1 cellular context compared by ENCODE assay signal in the genomic region with DNA sequence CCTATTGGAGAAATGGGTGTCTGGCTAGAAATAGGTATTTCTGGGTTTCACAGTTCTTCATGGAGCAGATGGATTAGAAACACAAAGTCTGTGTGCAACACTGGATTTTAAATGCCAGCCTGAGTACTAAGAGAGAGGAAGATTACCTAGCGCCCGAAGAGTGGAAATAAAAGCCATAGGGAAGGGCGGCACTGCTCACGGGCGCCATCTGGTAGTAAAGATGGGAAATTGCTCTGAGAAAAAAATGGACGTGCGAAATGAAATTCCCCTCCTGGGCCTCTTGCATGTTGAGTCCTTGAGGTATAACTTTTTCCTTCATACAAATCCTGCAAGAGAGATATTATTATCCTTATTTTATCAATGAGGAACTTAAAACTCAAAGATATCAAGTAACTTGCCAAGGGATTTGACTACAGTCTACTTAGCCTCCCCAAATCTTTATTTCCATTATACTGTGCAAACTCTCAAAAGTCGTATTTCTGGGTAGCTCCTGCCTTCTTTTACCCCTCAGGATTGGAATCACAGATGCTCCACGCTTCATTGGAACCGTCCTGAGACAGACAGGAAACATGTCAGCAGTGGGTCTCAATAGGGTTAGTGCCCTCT.
TF ChIP-seq lines count a peak whose summit lies in the region.

No MANE protein-coding gene starts in this region.

TF ChIP-seq in GM23338, 12 proteins besides CTCF, POLR2A, EP300 and RAD21 (continued from another document):
- TF ChIP-seq EZH2 (IDR thresholded peaks at IDR 0.05; ENCODE audit: low read depth, unreplicated experiment) (no peak), ZNF114 (CRISPR knock-in tag; IDR thresholded peaks at IDR 0.05) (no peak), NANOG (IDR thresholded peaks at IDR 0.05; ENCODE audit: borderline replicate concordance) (no peak), POLR2AphosphoS5 (IDR thresholded peaks at IDR 0.05; ENCODE audit: low read depth) (no peak), STAT1 (IDR thresholded peaks at IDR 0.05; ENCODE audit: unreplicated experiment) (no peak)
- TF ChIP-seq, protein P1, sequence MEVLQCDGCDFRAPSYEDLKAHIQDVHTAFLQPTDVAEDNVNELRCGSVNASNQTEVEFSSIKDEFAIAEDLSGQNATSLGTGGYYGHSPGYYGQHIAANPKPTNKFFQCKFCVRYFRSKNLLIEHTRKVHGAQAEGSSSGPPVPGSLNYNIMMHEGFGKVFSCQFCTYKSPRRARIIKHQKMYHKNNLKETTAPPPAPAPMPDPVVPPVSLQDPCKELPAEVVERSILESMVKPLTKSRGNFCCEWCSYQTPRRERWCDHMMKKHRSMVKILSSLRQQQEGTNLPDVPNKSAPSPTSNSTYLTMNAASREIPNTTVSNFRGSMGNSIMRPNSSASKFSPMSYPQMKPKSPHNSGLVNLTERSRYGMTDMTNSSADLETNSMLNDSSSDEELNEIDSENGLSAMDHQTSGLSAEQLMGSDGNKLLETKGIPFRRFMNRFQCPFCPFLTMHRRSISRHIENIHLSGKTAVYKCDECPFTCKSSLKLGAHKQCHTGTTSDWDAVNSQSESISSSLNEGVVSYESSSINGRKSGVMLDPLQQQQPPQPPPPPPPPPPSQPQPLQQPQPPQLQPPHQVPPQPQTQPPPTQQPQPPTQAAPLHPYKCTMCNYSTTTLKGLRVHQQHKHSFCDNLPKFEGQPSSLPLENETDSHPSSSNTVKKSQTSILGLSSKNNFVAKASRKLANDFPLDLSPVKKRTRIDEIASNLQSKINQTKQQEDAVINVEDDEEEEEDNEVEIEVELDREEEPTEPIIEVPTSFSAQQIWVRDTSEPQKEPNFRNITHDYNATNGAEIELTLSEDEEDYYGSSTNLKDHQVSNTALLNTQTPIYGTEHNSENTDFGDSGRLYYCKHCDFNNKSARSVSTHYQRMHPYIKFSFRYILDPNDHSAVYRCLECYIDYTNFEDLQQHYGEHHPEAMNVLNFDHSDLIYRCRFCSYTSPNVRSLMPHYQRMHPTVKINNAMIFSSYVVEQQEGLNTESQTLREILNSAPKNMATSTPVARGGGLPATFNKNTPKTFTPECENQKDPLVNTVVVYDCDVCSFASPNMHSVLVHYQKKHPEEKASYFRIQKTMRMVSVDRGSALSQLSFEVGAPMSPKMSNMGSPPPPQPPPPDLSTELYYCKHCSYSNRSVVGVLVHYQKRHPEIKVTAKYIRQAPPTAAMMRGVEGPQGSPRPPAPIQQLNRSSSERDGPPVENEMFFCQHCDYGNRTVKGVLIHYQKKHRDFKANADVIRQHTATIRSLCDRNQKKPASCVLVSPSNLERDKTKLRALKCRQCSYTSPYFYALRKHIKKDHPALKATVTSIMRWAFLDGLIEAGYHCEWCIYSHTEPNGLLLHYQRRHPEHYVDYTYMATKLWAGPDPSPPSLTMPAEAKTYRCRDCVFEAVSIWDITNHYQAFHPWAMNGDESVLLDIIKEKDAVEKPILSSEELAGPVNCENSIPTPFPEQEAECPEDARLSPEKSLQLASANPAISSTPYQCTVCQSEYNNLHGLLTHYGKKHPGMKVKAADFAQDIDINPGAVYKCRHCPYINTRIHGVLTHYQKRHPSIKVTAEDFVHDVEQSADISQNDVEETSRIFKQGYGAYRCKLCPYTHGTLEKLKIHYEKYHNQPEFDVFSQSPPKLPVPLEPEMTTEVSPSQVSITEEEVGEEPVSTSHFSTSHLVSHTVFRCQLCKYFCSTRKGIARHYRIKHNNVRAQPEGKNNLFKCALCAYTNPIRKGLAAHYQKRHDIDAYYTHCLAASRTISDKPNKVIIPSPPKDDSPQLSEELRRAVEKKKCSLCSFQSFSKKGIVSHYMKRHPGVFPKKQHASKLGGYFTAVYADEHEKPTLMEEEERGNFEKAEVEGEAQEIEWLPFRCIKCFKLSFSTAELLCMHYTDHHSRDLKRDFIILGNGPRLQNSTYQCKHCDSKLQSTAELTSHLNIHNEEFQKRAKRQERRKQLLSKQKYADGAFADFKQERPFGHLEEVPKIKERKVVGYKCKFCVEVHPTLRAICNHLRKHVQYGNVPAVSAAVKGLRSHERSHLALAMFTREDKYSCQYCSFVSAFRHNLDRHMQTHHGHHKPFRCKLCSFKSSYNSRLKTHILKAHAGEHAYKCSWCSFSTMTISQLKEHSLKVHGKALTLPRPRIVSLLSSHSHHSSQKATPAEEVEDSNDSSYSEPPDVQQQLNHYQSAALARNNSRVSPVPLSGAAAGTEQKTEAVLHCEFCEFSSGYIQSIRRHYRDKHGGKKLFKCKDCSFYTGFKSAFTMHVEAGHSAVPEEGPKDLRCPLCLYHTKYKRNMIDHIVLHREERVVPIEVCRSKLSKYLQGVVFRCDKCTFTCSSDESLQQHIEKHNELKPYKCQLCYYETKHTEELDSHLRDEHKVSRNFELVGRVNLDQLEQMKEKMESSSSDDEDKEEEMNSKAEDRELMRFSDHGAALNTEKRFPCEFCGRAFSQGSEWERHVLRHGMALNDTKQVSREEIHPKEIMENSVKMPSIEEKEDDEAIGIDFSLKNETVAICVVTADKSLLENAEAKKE (CRISPR knock-in tag; IDR thresholded peaks at IDR 0.05), result no peak
TF ChIP-seq in GM23338: peak in this region for 0.
